9 cellular contexts compared by ENCODE assay signal in the genomic region with DNA sequence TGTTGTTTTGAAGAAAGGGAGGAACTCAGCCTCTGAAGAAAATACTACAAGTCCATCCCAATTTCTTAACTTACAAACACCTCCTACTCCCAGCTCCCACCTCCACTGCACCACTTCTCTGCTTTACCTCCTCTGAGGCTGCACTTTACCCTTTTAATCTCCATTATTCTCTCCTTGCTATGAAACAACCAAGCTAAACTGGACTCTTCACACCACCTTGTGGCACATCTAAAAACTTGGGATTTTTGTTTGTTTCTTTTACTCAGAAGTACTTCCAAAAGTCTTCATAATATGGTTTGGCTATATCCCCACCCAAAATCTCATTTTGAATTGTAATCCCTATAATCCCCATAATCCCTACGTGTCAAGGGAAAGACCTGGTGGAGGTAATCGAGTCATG.
DNase-seq lines count a peak whose midpoint lies in the region; ATAC-seq, FAIRE-seq and TF ChIP-seq lines count a peak whose summit lies in the region.
"Had no signal": no experiment of that assay in that cellular context is flagged by ENCODE, and none has a peak within 500 bp of the region (broad histone marks: within the 10 kb centered on the region; RNA-seq: fewer than 3 reads in every experiment).

No MANE protein-coding gene starts in this region.

- H3K4me3 Mint-ChIP-seq in Calu3 (ENCODE audit: low read depth, unreplicated experiment), result no peak overlapping the region
- no peak overlapping the region for H3K4me3 Mint-ChIP-seq in activated CD8-positive, alpha-beta memory T cell treated with anti-CD3 and anti-CD28 coated beads, Interleukin-2, amount 10 ng/mL, durations not matched to agents 7 days and 5 days
- H3K4me3 Mint-ChIP-seq: activated naive CD4-positive, alpha-beta T cell treated with anti-CD3 and anti-CD28 coated beads, Interleukin-2, amount 50 U/mL, for 24 hours had no signal

- H3K9me3 Mint-ChIP-seq in Calu3 (ENCODE audit: low read depth, unreplicated experiment), result no peaks in the 10 kb centered on the region
- no peaks in the 10 kb centered on the region for H3K9me3 Mint-ChIP-seq in activated CD8-positive, alpha-beta memory T cell treated with anti-CD3 and anti-CD28 coated beads, Interleukin-2, amount 10 ng/mL, durations not matched to agents 7 days and 5 days (ENCODE audit: low read depth)
- H3K9me3 Mint-ChIP-seq: activated naive CD4-positive, alpha-beta T cell treated with anti-CD3 and anti-CD28 coated beads, Interleukin-2, amount 50 U/mL, for 24 hours had no signal

- H3K9me3 ChIP-seq in liver (ENCODE audit: control insufficient read depth in 4 of 4, low read length in 3 of 4) (no peaks in the 10 kb centered on the region), mucosa of descending colon (no peaks in the 10 kb centered on the region)

- no peaks in the 10 kb centered on the region for H3K27me3 ChIP-seq in bronchial epithelial cell (ENCODE audit: control insufficient read depth, insufficient read depth, low read length)
- H3K27me3 ChIP-seq in liver (ENCODE audit: control insufficient read depth in 4 of 4, insufficient read depth in 4 of 4, low read length in 3 of 4), result peaks cover 0 to 7% (median 0%) of the 10 kb centered on the region in 4 donors

- intact Hi-C loops in Calu3 (cut with micrococcal nuclease; ENCODE audit: unreplicated experiment) (loop anchor here (1.0 kb wide), 1 partner anchor 334 kb away; no protein-coding TSS in a partner anchor), mucosa of descending colon (cut with DNase I, micrococcal nuclease) (no loop called here)

- H3K36me3 ChIP-seq in bronchial epithelial cell (ENCODE audit: control insufficient read depth, insufficient read depth, low read length), result no peaks in the 10 kb centered on the region
- no peaks in the 10 kb centered on the region for H3K36me3 ChIP-seq in liver (ENCODE audit: control insufficient read depth in 4 of 4, insufficient read depth in 3 of 4, low read depth in 1 of 4, low read length in 3 of 4)
- H3K36me3 ChIP-seq in mucosa of descending colon (ENCODE audit: low read depth), result no peaks in the 10 kb centered on the region

- TF ChIP-seq CTCF in Calu3 (IDR thresholded peaks at IDR 0.05; ENCODE audit: unreplicated experiment) (peak; percentile 35), bronchial epithelial cell (IDR thresholded peaks at IDR 0.05; ENCODE audit: insufficient read depth, low read length, severe bottlenecking) (peak; percentile 43), liver (IDR thresholded peaks at IDR 0.05; ENCODE audit: low read depth, low read length, missing input control) (no peak), mucosa of descending colon (IDR thresholded peaks at IDR 0.05) (no peak)

- H3K4me3 ChIP-seq in bronchial epithelial cell (ENCODE audit: low read depth, low read length) (no peak overlapping the region), liver (ENCODE audit: low read depth in 1 of 3, low read length in 3 of 3) (no peak overlapping the region), mucosa of descending colon (no peak overlapping the region)

- WGBS in liver, result 52% methylated on average over 2 of the region's 2 CpGs

- CTCF ChIA-PET in Calu3 (lab: Charles Lee), result interaction anchor here (0.6 to 2.5 kb wide), 7 partner anchors 12 to 343 kb away, joined by 3 to 12 read pairs (median 6); no protein-coding TSS in a partner anchor
- CTCF ChIA-PET in activated CD8-positive, alpha-beta memory T cell treated with anti-CD3 and anti-CD28 coated beads, Interleukin-2, amount 10 ng/mL, durations not matched to agents 7 days and 5 days (lab: Charles Lee), result interaction anchor here (1.4 to 2.2 kb wide), 2 partner anchors 10 to 21 kb away, joined by 3 to 8 read pairs; no protein-coding TSS in a partner anchor

- DNase-seq in Calu3 (peak; percentile 19), LHCN-M2 (ENCODE audit: low read depth) (peak; percentile 37), bronchial epithelial cell (ENCODE audit: low read depth) (peak; percentile 49), mucosa of descending colon (no peak)
- DNase-seq in activated CD8-positive, alpha-beta memory T cell treated with anti-CD3 and anti-CD28 coated beads, Interleukin-2, amount 10 ng/mL, durations not matched to agents 7 days and 5 days, result no peak

- H3K27ac ChIP-seq in liver (ENCODE audit: low read depth in 1 of 2, low read length in 2 of 2), result no peak overlapping the region

- no peaks in the 10 kb centered on the region for H3K4me1 ChIP-seq in liver (ENCODE audit: control insufficient read depth in 4 of 4, insufficient read depth in 4 of 4, low read length in 3 of 4)
- H3K4me1 ChIP-seq in mucosa of descending colon (ENCODE audit: low read depth), result no peaks in the 10 kb centered on the region

- H3K4me1 Mint-ChIP-seq in Calu3 (ENCODE audit: low read depth, unreplicated experiment), result no peaks in the 10 kb centered on the region
- no peaks in the 10 kb centered on the region for H3K4me1 Mint-ChIP-seq in activated CD8-positive, alpha-beta memory T cell treated with anti-CD3 and anti-CD28 coated beads, Interleukin-2, amount 10 ng/mL, durations not matched to agents 7 days and 5 days
- H3K4me1 Mint-ChIP-seq: activated naive CD4-positive, alpha-beta T cell treated with anti-CD3 and anti-CD28 coated beads, Interleukin-2, amount 50 U/mL, for 24 hours had no signal

- no peaks in the 10 kb centered on the region for H3K36me3 Mint-ChIP-seq in Calu3 (ENCODE audit: insufficient read depth, unreplicated experiment)
- no peaks in the 10 kb centered on the region for H3K36me3 Mint-ChIP-seq in activated CD8-positive, alpha-beta memory T cell treated with anti-CD3 and anti-CD28 coated beads, Interleukin-2, amount 10 ng/mL, durations not matched to agents 7 days and 5 days
- H3K36me3 Mint-ChIP-seq: activated naive CD4-positive, alpha-beta T cell treated with anti-CD3 and anti-CD28 coated beads, Interleukin-2, amount 50 U/mL, for 24 hours had no signal

- no peak for FAIRE-seq in bronchial epithelial cell (lab: Jason Lieb, UNC)

- H3K27ac Mint-ChIP-seq in Calu3 (ENCODE audit: unreplicated experiment), result no peak overlapping the region
- no peak overlapping the region for H3K27ac Mint-ChIP-seq in activated CD8-positive, alpha-beta memory T cell treated with anti-CD3 and anti-CD28 coated beads, Interleukin-2, amount 10 ng/mL, durations not matched to agents 7 days and 5 days
- H3K27ac Mint-ChIP-seq: activated naive CD4-positive, alpha-beta T cell treated with anti-CD3 and anti-CD28 coated beads, Interleukin-2, amount 50 U/mL, for 24 hours had no signal

- no peak for ATAC-seq in HG03139 (IDR thresholded peaks at IDR 0.05; ENCODE audit: unreplicated experiment)
- no peak for ATAC-seq in mucosa of descending colon
- ATAC-seq in activated CD8-positive, alpha-beta memory T cell treated with anti-CD3 and anti-CD28 coated beads, Interleukin-2, amount 10 ng/mL, durations not matched to agents 7 days and 5 days, result no peak
- ATAC-seq in HG02973 (IDR thresholded peaks at IDR 0.05; ENCODE audit: unreplicated experiment), result no peak

- no TSS peak for BruUV-seq in Calu3 (replicated peaks; lab: Mats Ljungman, UMichigan)

- peak; percentile 18 to 35 for TF ChIP-seq RAD21 in liver (IDR thresholded peaks at IDR 0.05)

- H3K9ac ChIP-seq in liver (ENCODE audit: low read depth in 1 of 2, low read length in 2 of 2), result no peak overlapping the region

- H3K27me3 Mint-ChIP-seq in Calu3 (ENCODE audit: unreplicated experiment), result no peaks in the 10 kb centered on the region
- H3K27me3 Mint-ChIP-seq in activated CD8-positive, alpha-beta memory T cell treated with anti-CD3 and anti-CD28 coated beads, Interleukin-2, amount 10 ng/mL, durations not matched to agents 7 days and 5 days, result peaks cover 23% of the 10 kb centered on the region

TF ChIP-seq in liver, 16 proteins besides CTCF, POLR2A, EP300 and RAD21:
- TF ChIP-seq YY1 (IDR thresholded peaks at IDR 0.05) (no peak), RXRA (IDR thresholded peaks at IDR 0.05) (no peak)

Comparison
In these comparisons a context has a peak if more than half of its experiments do, and no peak if none do; other contexts are left out.
1. DNase-seq: peak in Calu3 (single experiment), LHCN-M2 (single experiment) and bronchial epithelial cell (single experiment); none in mucosa of descending colon (0 of 3) and activated CD8-positive, alpha-beta memory T cell treated with anti-CD3 and anti-CD28 coated beads, Interleukin-2, amount 10 ng/mL, durations not matched to agents 7 days and 5 days (single experiment).
2. CTCF ChIP-seq: peak in Calu3 (single experiment) and bronchial epithelial cell (single experiment); none in liver (single experiment) and mucosa of descending colon (single experiment).